15 cellular contexts compared by ENCODE assay signal in the genomic region with DNA sequence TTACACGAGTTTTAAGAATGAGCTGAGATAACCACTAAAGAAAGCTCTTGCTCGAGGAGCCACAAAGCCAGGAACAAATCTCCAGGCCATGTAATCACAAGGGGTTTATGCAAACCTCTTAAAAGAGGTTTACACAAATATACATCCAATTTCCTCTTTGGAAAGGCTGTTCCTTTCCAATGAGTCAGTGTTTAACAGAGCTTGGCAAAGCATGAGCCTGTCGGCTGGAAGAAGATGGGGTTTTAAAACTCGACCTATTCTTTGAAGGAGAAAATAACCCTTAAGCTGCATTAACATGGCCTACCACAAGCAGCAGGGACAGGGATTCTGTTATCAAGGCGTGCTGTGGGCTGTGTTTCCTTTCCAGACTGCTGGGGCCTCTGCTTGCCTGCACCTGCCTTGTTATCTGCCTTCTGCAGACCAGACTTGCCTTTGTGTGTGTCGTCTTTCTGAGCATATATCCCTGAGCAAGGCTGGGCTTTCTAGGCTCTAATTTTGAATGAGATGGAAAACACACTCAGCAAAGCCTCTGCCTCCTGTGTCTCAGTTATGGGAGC. TPM values are rescaled to one million over a fixed set of nuclear protein-coding genes. Genes with fewer than 3 reads are reported as not detected.
A peak's percentile ranks its signal among the peaks of the same experiment; 100 is the strongest.
DNase-seq lines count a peak whose midpoint lies in the region; ATAC-seq, FAIRE-seq and TF ChIP-seq lines count a peak whose summit lies in the region.
"Had no signal": no experiment of that assay in that cellular context is flagged by ENCODE, and none has a peak within 500 bp of the region (broad histone marks: within the 10 kb centered on the region; RNA-seq: fewer than 3 reads in every experiment).

No MANE protein-coding gene starts in this region.

- H3K27ac ChIP-seq in H1 (ENCODE audit: low read depth, low read length) = no peak overlapping the region
- H3K27ac ChIP-seq: breast epithelium, heart left ventricle had no signal

- no peak overlapping the region for H3K4ac ChIP-seq in H1 (replicated peaks; ENCODE audit: insufficient read length, low read depth, low read length)

- TF ChIP-seq CTCF in H1 (IDR thresholded peaks at IDR 0.05; ENCODE audit: control extremely low read depth in 1 of 3, insufficient read depth in 1 of 3, low read depth in 1 of 3, low read length in 3 of 3) (no peak), mucosa of descending colon (IDR thresholded peaks at IDR 0.05) (no peak), lower leg skin (IDR thresholded peaks at IDR 0.05) (no peak)

- H3K9me3 ChIP-seq in H1 (ENCODE audit: insufficient read depth in 2 of 2, low read depth in 1 of 2, low read length in 1 of 2) = no peaks in the 10 kb centered on the region
- no peaks in the 10 kb centered on the region for H3K9me3 ChIP-seq in mucosa of descending colon
- H3K9me3 ChIP-seq: breast epithelium, heart left ventricle had no signal

- H3K36me3 ChIP-seq in H1 (ENCODE audit: control insufficient read depth in 2 of 4, insufficient read depth in 4 of 4, low read length in 3 of 4) = no peaks in the 10 kb centered on the region
- no peaks in the 10 kb centered on the region for H3K36me3 ChIP-seq in mucosa of descending colon (ENCODE audit: low read depth)
- H3K36me3 ChIP-seq: breast epithelium, heart left ventricle had no signal

- H3K27ac Mint-ChIP-seq in activated T-helper 2 cell treated with anti-CD3 and anti-CD28 coated beads, Interferon-gamma antibody, Interleukin-2, Interleukin-4, amounts not matched to agents 10 μg/mL and 5 μg/mL and 100 μg/mL, durations not matched to agents 14 hours and 24 hours and 36 hours = no peak overlapping the region

- no peaks in the 10 kb centered on the region for H3K23me2 ChIP-seq in H1 (ENCODE audit: low read depth, low read length)

- no peaks in the 10 kb centered on the region for H3K36me3 Mint-ChIP-seq in activated T-helper 2 cell treated with anti-CD3 and anti-CD28 coated beads, Interferon-gamma antibody, Interleukin-2, Interleukin-4, amounts not matched to agents 10 μg/mL and 5 μg/mL and 100 μg/mL, durations not matched to agents 14 hours and 24 hours and 36 hours (ENCODE audit: low read depth)

- H3K56ac ChIP-seq in H1 (replicated peaks; ENCODE audit: insufficient read length, low read depth, low read length) = no peak overlapping the region

- CTCF ChIA-PET in H1 (lab: Charles Lee; ENCODE audit: partially characterized antibody) = interaction anchor here (1.1 to 4.0 kb wide), 8 partner anchors 9 to 190 kb away, joined by 3 to 16 read pairs (median 8); no protein-coding TSS in a partner anchor

- peak; percentile 38 for DNase-seq in DMS79 treated with DMSO at 0.1 percent for 48 hours (lab: John Stamatoyannopoulos, UW)
- DNase-seq in NCI-H2171 treated with DMSO at 0.1 percent for 48 hours (lab: John Stamatoyannopoulos, UW) = peak; percentile 78
- no peak for DNase-seq in H1 (ENCODE audit: low read depth in 1 of 2, low spot score in 2 of 2)
- no peak for DNase-seq in mucosa of descending colon
- no peak for DNase-seq in HT-29 (ENCODE audit: low spot score)
- no peak for DNase-seq in activated T-helper 2 cell treated with anti-CD3 and anti-CD28 coated beads, Interferon-gamma antibody, Interleukin-2, Interleukin-4, amounts not matched to agents 10 μg/mL and 5 μg/mL and 100 μg/mL, durations not matched to agents 14 hours and 24 hours and 36 hours (ENCODE audit: low spot score)
- DNase-seq in lower leg skin (ENCODE audit: low spot score in 2 of 2) = no peak
- no peak for DNase-seq in HuH-7.5 (ENCODE audit: low spot score)
- DNase-seq: Calu3, HCEC 1CT, heart left ventricle, NCI-H2227 treated with DMSO at 0.1 percent for 48 hours, SW 1271 had no signal

- H3K79me2 ChIP-seq in H1 (ENCODE audit: control insufficient read depth in 1 of 2, insufficient read depth in 2 of 2, low read length in 2 of 2) = no peaks in the 10 kb centered on the region

- intact Hi-C loops in mucosa of descending colon (cut with DNase I, micrococcal nuclease) = no loop called here
- intact Hi-C loops in activated T-helper 2 cell treated with anti-CD3 and anti-CD28 coated beads, Interferon-gamma antibody, Interleukin-2, Interleukin-4, amounts not matched to agents 10 μg/mL and 5 μg/mL and 100 μg/mL, durations not matched to agents 14 hours and 24 hours and 36 hours (cut with micrococcal nuclease) = no loop called here
- intact Hi-C loops in lower leg skin (cut with DNase I; ENCODE audit: low total_unique reads) = no loop called here

- H3K27me3 Mint-ChIP-seq in activated T-helper 2 cell treated with anti-CD3 and anti-CD28 coated beads, Interferon-gamma antibody, Interleukin-2, Interleukin-4, amounts not matched to agents 10 μg/mL and 5 μg/mL and 100 μg/mL, durations not matched to agents 14 hours and 24 hours and 36 hours (ENCODE audit: low read depth) = peaks cover 12% of the 10 kb centered on the region

- H3K4me3 ChIP-seq in H1 (ENCODE audit: extremely low read depth in 1 of 4, insufficient read depth in 2 of 4, low read depth in 3 of 4, low read length in 4 of 4) (no peak overlapping the region), mucosa of descending colon (no peak overlapping the region), lower leg skin (ENCODE audit: low read depth, poor library complexity, severe bottlenecking) (no peak overlapping the region)
- H3K4me3 ChIP-seq: breast epithelium, heart left ventricle had no signal

- TF ChIP-seq POLR2A in H1 (IDR thresholded peaks at IDR 0.05; ENCODE audit: control extremely low read depth in 1 of 2, low read depth in 2 of 2, low read length in 2 of 2) (no peak), lower leg skin (IDR thresholded peaks at IDR 0.05) (no peak)

- H3K18ac ChIP-seq in H1 (ENCODE audit: extremely low read depth, low read length) = no peak overlapping the region

- no peak overlapping the region for H4K91ac ChIP-seq in H1 (replicated peaks; ENCODE audit: insufficient read length, low read length)

- no peak overlapping the region for H2BK12ac ChIP-seq in H1 (ENCODE audit: low read depth, low read length)

- no peaks in the 10 kb centered on the region for H3K79me1 ChIP-seq in H1 (ENCODE audit: low read depth, low read length)

- no peak overlapping the region for H3K23ac ChIP-seq in H1 (ENCODE audit: insufficient read length)

- TF ChIP-seq EP300 in H1 (IDR thresholded peaks at IDR 0.05; ENCODE audit: borderline replicate concordance in 1 of 2, low read depth in 2 of 2, low read length in 2 of 2) = no peak

- no peak overlapping the region for H2BK20ac ChIP-seq in H1 (ENCODE audit: low read length)

- no peaks in the 10 kb centered on the region for H3K4me1 Mint-ChIP-seq in activated T-helper 2 cell treated with anti-CD3 and anti-CD28 coated beads, Interferon-gamma antibody, Interleukin-2, Interleukin-4, amounts not matched to agents 10 μg/mL and 5 μg/mL and 100 μg/mL, durations not matched to agents 14 hours and 24 hours and 36 hours (ENCODE audit: low read depth)

- H4K8ac ChIP-seq in H1 (ENCODE audit: extremely low read depth, insufficient read depth, low read length) = no peak overlapping the region

- H2BK120ac ChIP-seq in H1 (replicated peaks; ENCODE audit: low read depth, low read length) = no peak overlapping the region

- H3K14ac ChIP-seq in H1 (ENCODE audit: insufficient read length) = no peak overlapping the region

- no peak overlapping the region for H3K9ac ChIP-seq in H1 (replicated peaks in 1 of 4; ENCODE audit: extremely low read depth in 1 of 4, low read depth in 3 of 4, low read length in 3 of 4)

- POLR2A ChIA-PET in H1 (lab: Charles Lee; ENCODE audit: partially characterized antibody) = no interaction called here

- no peak overlapping the region for H4K5ac ChIP-seq in H1 (ENCODE audit: insufficient read length, low read depth, low read length)

- FAIRE-seq in H1 (lab: Jason Lieb, UNC) = no peak

- H2AFZ ChIP-seq in H1 (ENCODE audit: low read length) = 0 out of 2 replicates have a peak overlapping the region, but pooled peaks have one; percentile 4

- no peak overlapping the region for H2AK5ac ChIP-seq in H1 (ENCODE audit: low read depth, low read length)

- no peaks in the 10 kb centered on the region for H4K20me1 ChIP-seq in H1 (replicated peaks in 1 of 2; ENCODE audit: control insufficient read depth in 1 of 2, insufficient read depth in 2 of 2, low read length in 2 of 2)

- WGBS in H1 (ENCODE audit: extremely low coverage in 1 of 2, insufficient coverage in 1 of 2, insufficient read length in 1 of 2, insufficient replicate concordance in 2 of 2, low coverage in 1 of 2, low lambda C conversion rate in 2 of 2, missing lambda C conversion rate in 1 of 2), 2 experiments = 86% methylated on average over 6 of the region's 6 CpGs; no CpG with 5 or more reads in 1 of the 2 experiments
- WGBS in lower leg skin, 2 donors = 34 to 37% methylated on average over 6 of the region's 6 CpGs

- no peak overlapping the region for H3K4me3 Mint-ChIP-seq in activated T-helper 2 cell treated with anti-CD3 and anti-CD28 coated beads, Interferon-gamma antibody, Interleukin-2, Interleukin-4, amounts not matched to agents 10 μg/mL and 5 μg/mL and 100 μg/mL, durations not matched to agents 14 hours and 24 hours and 36 hours (ENCODE audit: low read depth)

- H3K4me2 ChIP-seq in H1 (ENCODE audit: insufficient read depth in 1 of 2, low read depth in 2 of 2, low read length in 2 of 2) = no peak overlapping the region

- no peak overlapping the region for H2BK15ac ChIP-seq in H1 (ENCODE audit: low read length)

- H3K4me1 ChIP-seq in H1 (replicated peaks in 1 of 4; ENCODE audit: control insufficient read depth in 3 of 4, insufficient read depth in 4 of 4, low read length in 3 of 4) (peaks cover 0 to 2% (median under 1%) of the 10 kb centered on the region in 4 experiments; a peak in 3 of 7 replicates), mucosa of descending colon (ENCODE audit: low read depth) (peaks cover 14% of the 10 kb centered on the region)
- H3K4me1 ChIP-seq: breast epithelium had no signal

- ATAC-seq in mucosa of descending colon = peak; percentile 76
- ATAC-seq: heart left ventricle had no signal

- no peak overlapping the region for H2BK5ac ChIP-seq in H1 (ENCODE audit: low read depth, low read length)

- no peaks in the 10 kb centered on the region for H3K27me3 ChIP-seq in H1 (replicated peaks in 1 of 4; ENCODE audit: control insufficient read depth in 3 of 4, extremely low read depth in 1 of 4, insufficient read depth in 3 of 4, low read length in 3 of 4)
- H3K27me3 ChIP-seq: breast epithelium, heart left ventricle had no signal

- no peak for TF ChIP-seq RAD21 in H1 (IDR thresholded peaks at IDR 0.05 in 1 of 2, conservative IDR thresholded peaks at IDR 0.05 in 1 of 2; ENCODE audit: low read depth in 2 of 2, low read length in 2 of 2)

- no peaks in the 10 kb centered on the region for H3K9me3 Mint-ChIP-seq in activated T-helper 2 cell treated with anti-CD3 and anti-CD28 coated beads, Interferon-gamma antibody, Interleukin-2, Interleukin-4, amounts not matched to agents 10 μg/mL and 5 μg/mL and 100 μg/mL, durations not matched to agents 14 hours and 24 hours and 36 hours

RNA-seq across cellular contexts. Expression of a gene that starts 40.6 kb away (rescaled TPM):
- total RNA-seq in H1 (2021; fragmentation: NEBNext Ultra II Directional; extraction: Animal tissue kit (Norgen Biotek cat#: 25700)) = 2.1 and 2.2 TPM in 2 replicates
- 0.49 and 0.59 TPM in 2 replicates for polyA plus RNA-seq in H1 (2011; rRNA removed)
- polyA plus RNA-seq in H1 (2011; cell fraction: cytosol; rRNA removed) = 0.56 TPM
- polyA plus RNA-seq in H1 (2011; cell fraction: nucleus; rRNA removed) = 0.77 TPM
- polyA plus RNA-seq in H1 (2012, experiment 1 of 2) = 0.69 to 1.1 TPM (median 0.87 TPM) in 4 replicates
- polyA plus RNA-seq in H1 (2012, experiment 2 of 2) = 0.38 TPM
- 3.9 TPM for polyA plus RNA-seq in H1 (2013, experiment 1 of 2)
- polyA plus RNA-seq in H1 (2013, experiment 2 of 2) = 4.3 TPM
- polyA minus RNA-seq in H1 (2011; rRNA and poly(A)+ RNA removed) = 0.44 and 0.78 TPM in 2 replicates
- 0.81 TPM for polyA minus RNA-seq in H1 (2011; cell fraction: cytosol; rRNA and poly(A)+ RNA removed)
- 1.9 TPM for polyA minus RNA-seq in H1 (2011; cell fraction: nucleus; rRNA and poly(A)+ RNA removed)
- 10 to 100 TPM; 21.8 to 58.6 (median 45.6) TPM for total RNA-seq in mucosa of descending colon
- not detected in 2 replicates for total RNA-seq in HT-29 (2014; rRNA removed; shearing (Covaris generic))
- total RNA-seq in activated T-helper 2 cell treated with anti-CD3 and anti-CD28 coated beads, Interferon-gamma antibody, Interleukin-2, Interleukin-4, amounts not matched to agents 10 μg/mL and 5 μg/mL and 100 μg/mL, durations not matched to agents 14 hours and 24 hours and 36 hours = 0.11 and 0.16 TPM in 2 replicates
- total RNA-seq in lower leg skin = 10 to 100 TPM in 2 of 4 donors, 1 to 10 TPM in 2; 4.0 to 21.8 (median 7.9) TPM
- polyA plus RNA-seq: neural cell had no signal

Comparison
In these comparisons a context has a peak if more than half of its experiments do, and no peak if none do; other contexts are left out.
1. DNase-seq: peak in DMS79 treated with DMSO at 0.1 percent for 48 hours (single experiment) and NCI-H2171 treated with DMSO at 0.1 percent for 48 hours (single experiment); none in H1 (0 of 2), mucosa of descending colon (0 of 3), HT-29 (single experiment), activated T-helper 2 cell treated with anti-CD3 and anti-CD28 coated beads, Interferon-gamma antibody, Interleukin-2, Interleukin-4, amounts not matched to agents 10 μg/mL and 5 μg/mL and 100 μg/mL, durations not matched to agents 14 hours and 24 hours and 36 hours (single experiment), lower leg skin (0 of 2) and HuH-7.5 (single experiment).